Comparison of ENCODE assay signal across 25 cellular contexts in the genomic region with DNA sequence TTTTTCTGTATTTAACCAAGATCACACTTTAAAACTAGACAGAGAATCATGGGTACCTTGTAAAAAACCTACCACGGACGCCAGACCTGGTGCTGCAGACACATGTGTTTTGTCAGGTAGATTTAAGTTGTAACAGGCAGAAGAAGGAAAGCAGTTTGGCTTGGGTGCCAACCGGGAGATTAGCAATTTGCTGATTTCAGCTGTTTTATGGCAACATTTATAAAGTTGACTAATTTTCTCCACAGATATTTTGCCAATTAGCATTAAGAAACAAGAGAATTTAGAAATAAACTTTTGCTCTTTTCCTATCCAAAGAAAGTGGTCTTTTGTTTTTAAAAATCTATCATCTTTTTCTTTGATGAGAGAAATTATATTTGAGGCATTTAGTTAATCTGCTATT.
"Had no signal": no experiment of that assay in that cellular context is flagged by ENCODE, and none has a peak within 500 bp of the region (broad histone marks: within the 10 kb centered on the region; RNA-seq: fewer than 3 reads in every experiment).

No MANE protein-coding gene starts in this region.

- ATAC-seq: left lobe of liver; naive thymus-derived CD8-positive, alpha-beta T cell; psoas muscle had no signal

- H3K27me3 ChIP-seq: hepatocyte, ovary, stomach, testis, tibial artery had no signal

- H3K9me3 ChIP-seq: ovary, psoas muscle, stomach, testis, tibial artery had no signal

- H3K4me3 ChIP-seq: coronary artery, hepatocyte, ovary, psoas muscle, skin epidermis, stomach, testis, tibial artery had no signal

- DNase-seq: dermis blood vessel endothelial cell; effector memory CD4-positive, alpha-beta T cell; kidney; mesendoderm; naive thymus-derived CD8-positive, alpha-beta T cell; nephron progenitor cell; occipital lobe; ovary; posterior cingulate gyrus; psoas muscle; right cardiac atrium; stimulated activated CD4-positive, alpha-beta T cell treated with anti-CD3 and anti-CD28 coated beads, Interleukin-12 subunit alpha, Interleukin-12 subunit beta, amount 100 ng/mL, for 4 hours; stimulated activated CD4-positive, alpha-beta T cell treated with anti-CD3 and anti-CD28 coated beads, Interleukin-1b, Interleukin-23, amount 100 ng/mL, for 48 hours; stimulated activated CD4-positive, alpha-beta T cell treated with anti-CD3 and anti-CD28 coated beads, Interleukin-4, amount 100 ng/mL, for 24 hours; stimulated activated naive CD4-positive, alpha-beta T cell treated with Interleukin-2 at 50 U/mL for 16 hours; stomach; substantia nigra; testis; tibial artery had no signal

- H3K4me1 ChIP-seq: psoas muscle, tibial artery had no signal

- H3K36me3 ChIP-seq: ovary, stomach, tibial artery had no signal

- H3K79me2 ChIP-seq: hepatocyte had no signal

- H3K27ac ChIP-seq: hepatocyte, ovary, psoas muscle, stomach, testis, tibial artery had no signal

- H3K4me2 ChIP-seq: hepatocyte had no signal

- H2AFZ ChIP-seq: hepatocyte had no signal

- FAIRE-seq: endothelial cell of umbilical vein, frontal cortex, kidney had no signal
